In the genomic region with DNA sequence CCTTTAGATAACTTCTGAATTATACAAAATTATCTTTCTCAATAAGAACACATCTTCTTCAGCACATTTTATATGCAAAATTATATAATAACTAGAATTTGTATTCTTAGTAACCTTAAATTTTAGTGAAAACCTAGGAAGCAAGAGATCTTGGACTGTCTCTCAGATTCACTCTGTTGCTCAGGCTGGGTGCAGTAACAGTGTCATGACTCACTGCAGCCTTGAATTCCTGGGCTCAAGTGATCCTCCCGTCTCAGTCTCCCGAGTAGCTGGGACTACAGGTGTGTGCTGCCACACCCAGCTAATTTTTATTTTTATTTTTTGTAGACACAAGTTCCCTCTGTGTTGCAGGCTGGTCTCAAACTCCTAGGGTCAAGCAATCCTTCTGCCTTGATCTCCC, we compare ENCODE assay signal across 27 cellular contexts. TPM values are rescaled to one million over a fixed set of nuclear protein-coding genes. Genes with fewer than 3 reads are reported as not detected.
"Had no signal": no experiment of that assay in that cellular context is flagged by ENCODE, and none has a peak within 500 bp of the region (broad histone marks: within the 10 kb centered on the region; RNA-seq: fewer than 3 reads in every experiment).

No MANE protein-coding gene starts in this region.

- H3K36me3 ChIP-seq: neural progenitor cell, ovary, right lobe of liver, sigmoid colon, stomach, thoracic aorta, thyroid gland, tibial nerve, upper lobe of left lung, vagina had no signal

- ATAC-seq: natural killer cell; psoas muscle; right cardiac atrium; right lobe of liver; stimulated activated effector memory CD8-positive, alpha-beta T cell treated with anti-CD3 and anti-CD28 coated beads, Interleukin-12 subunit alpha, Interleukin-12 subunit beta, amount 100 ng/mL, for 72 hours; stimulated activated naive B cell treated with anti-CD40 and anti-IgM and Interleukin-4, amounts not matched to agents 10 μg/mL and 1 μg/mL and 100 μg/mL, for 72 hours had no signal

- H3K27me3 ChIP-seq: neural progenitor cell, ovary, right lobe of liver, sigmoid colon, stomach, thyroid gland, tibial nerve, upper lobe of left lung, vagina had no signal

- H3K9me3 ChIP-seq: ovary, psoas muscle, right lobe of liver, sigmoid colon, stomach, thoracic aorta, thyroid gland, tibial nerve, upper lobe of left lung, vagina had no signal

- H3K27ac ChIP-seq: neural progenitor cell, ovary, parathyroid adenoma, psoas muscle, right lobe of liver, sigmoid colon, stomach, thoracic aorta, thyroid gland, tibial nerve, upper lobe of left lung, vagina had no signal

- H3K4me1 ChIP-seq: neural progenitor cell, parathyroid adenoma, psoas muscle, right lobe of liver, sigmoid colon, stomach, thyroid gland, tibial nerve, upper lobe of left lung, vagina had no signal

- DNase-seq: natural killer cell; occipital lobe; ovary; posterior cingulate gyrus; psoas muscle; right cardiac atrium; right lobe of liver; sigmoid colon; small intestine; stimulated activated CD4-positive, alpha-beta T cell treated with anti-CD3 and anti-CD28 coated beads, Interleukin-15, amount 100 ng/mL, for 24 hours; stimulated activated CD4-positive, alpha-beta T cell treated with anti-CD3 and anti-CD28 coated beads, Interleukin-2, amount 100 ng/mL, for 24 hours; stimulated activated CD4-positive, alpha-beta T cell treated with anti-CD3 and anti-CD28 coated beads, Interleukin-2, amount 100 ng/mL, for 48 hours; stimulated activated CD4-positive, alpha-beta T cell treated with anti-CD3 and anti-CD28 coated beads, Interleukin-4, amount 100 ng/mL, for 24 hours; stimulated activated naive B cell treated with anti-CD40 and anti-IgM and Interleukin-4, amounts not matched to agents 10 μg/mL and 1 μg/mL and 100 μg/mL, for 72 hours; stimulated activated naive CD4-positive, alpha-beta T cell treated with Interleukin-2 at 50 U/mL for 16 hours; stomach; thyroid gland; trophoblast cell; upper lobe of left lung had no signal

- H3K4me3 ChIP-seq: neural progenitor cell, ovary, psoas muscle, right lobe of liver, sigmoid colon, stomach, thoracic aorta, thyroid gland, tibial nerve, upper lobe of left lung, vagina had no signal

- FAIRE-seq: small intestine, urothelium cell line had no signal

RNA-seq across cellular contexts. Expression of gene MKRN3, which starts 29.9 kb away (rescaled TPM):
- total RNA-seq: vagina had no signal

RNA-seq across cellular contexts. Expression of gene MAGEL2, which starts 52.3 kb away (rescaled TPM):
- total RNA-seq: natural killer cell, osteoblast had no signal
